In genomic region chr15:72197460-72198409, GRCh38 we compare ENCODE assay signal across 9 cellular contexts. TPM values are rescaled to one million over a fixed set of nuclear protein-coding genes. Genes with fewer than 3 reads are reported as not detected.
DNase-seq lines count a peak whose midpoint lies in the region; ATAC-seq lines count a peak whose summit lies in the region.
"Had no signal": no experiment of that assay in that cellular context is flagged by ENCODE, and none has a peak within 500 bp of the region (broad histone marks: within the 10 kb centered on the region; RNA-seq: fewer than 3 reads in every experiment).

Gene GRAMD2A, minus strand, starts transcription at chr15:72197787.

- H3K4me3 ChIP-seq in adipocyte (ENCODE audit: low read length) (peak within 1 kb of the TSS; percentile 54), iPS DF 6.9 (ENCODE audit: low read length) (peak within 1 kb of the TSS; percentile 28), skeletal muscle tissue (ENCODE audit: low read length in 3 of 3) (peak within 1 kb of the TSS; percentile 43 to 46 (median 45))

- H3K36me3 ChIP-seq in adipocyte (ENCODE audit: control insufficient read depth, insufficient read depth, low read length, severe bottlenecking) (peaks cover 46% of the 10 kb centered on the region), iPS DF 6.9 (ENCODE audit: control insufficient read depth, insufficient read depth, low read length) (peaks cover 39% of the 10 kb centered on the region), skeletal muscle tissue (ENCODE audit: control insufficient read depth in 3 of 3, insufficient read depth in 3 of 3, low read length in 3 of 3) (peaks cover 26 to 38% (median 32%) of the 10 kb centered on the region in 3 donors)

- ATAC-seq in GM18520 (IDR thresholded peaks at IDR 0.05; ENCODE audit: unreplicated experiment) (no peak), GM18867 (IDR thresholded peaks at IDR 0.05; ENCODE audit: unreplicated experiment) (no peak)

- H3K27ac ChIP-seq in iPS DF 6.9 (ENCODE audit: low read length) = no peak within 1 kb of the TSS
- no peak within 1 kb of the TSS for H3K27ac ChIP-seq in skeletal muscle tissue (ENCODE audit: low read depth, low read length)

- DNase-seq in DMS79 treated with DMSO at 0.1 percent for 48 hours (lab: John Stamatoyannopoulos, UW) (peak; percentile 3), DMS79 (lab: John Stamatoyannopoulos, UW) (no peak), NCI-H2196 treated with DMSO at 0.1 percent for 48 hours (lab: John Stamatoyannopoulos, UW; ENCODE audit: unreplicated experiment) (peak; percentile 13), adipocyte (ENCODE audit: low read depth) (peak; percentile 50), iPS DF 6.9 (ENCODE audit: low read depth, low spot score) (no peak)

- no CpG with 5 or more reads among the region's 85 CpGs for WGBS in iPS DF 6.9 (ENCODE audit: insufficient coverage, insufficient read length)

- H3K9ac ChIP-seq in adipocyte (ENCODE audit: low read length) = no peak within 1 kb of the TSS
- H3K9ac ChIP-seq in skeletal muscle tissue (ENCODE audit: low read depth in 1 of 3, low read length in 3 of 3) = peak within 1 kb of the TSS in 2 of 3 donors; percentile 23 to 25

- H3K27me3 ChIP-seq in adipocyte (replicated peaks; ENCODE audit: control insufficient read depth, insufficient read depth, low read length) (no peaks in the 10 kb centered on the region), iPS DF 6.9 (ENCODE audit: control insufficient read depth, insufficient read depth, low read length) (no peaks in the 10 kb centered on the region; the same call in 1 of the 2 replicates), skeletal muscle tissue (ENCODE audit: control insufficient read depth in 3 of 3, insufficient read depth in 3 of 3, low read length in 3 of 3) (peaks cover 0 to 4% (median 3%) of the 10 kb centered on the region in 3 donors)

- H3K4me1 ChIP-seq in adipocyte (ENCODE audit: control insufficient read depth, insufficient read depth, low read length) = peaks cover 27% of the 10 kb centered on the region
- no peaks in the 10 kb centered on the region for H3K4me1 ChIP-seq in iPS DF 6.9 (ENCODE audit: control insufficient read depth, insufficient read depth, low read length)
- peaks cover 36 to 56% (median 38%) of the 10 kb centered on the region in 3 donors for H3K4me1 ChIP-seq in skeletal muscle tissue (ENCODE audit: control insufficient read depth in 3 of 3, insufficient read depth in 3 of 3, low read length in 3 of 3)

- no peaks in the 10 kb centered on the region for H3K9me3 ChIP-seq in adipocyte (ENCODE audit: control insufficient read depth, low read length)
- no peaks in the 10 kb centered on the region for H3K9me3 ChIP-seq in iPS DF 6.9 (ENCODE audit: control insufficient read depth, insufficient read depth, low read length)
- no peaks in the 10 kb centered on the region for H3K9me3 ChIP-seq in skeletal muscle tissue (ENCODE audit: control insufficient read depth in 3 of 3, low read length in 3 of 3)

RNA-seq across cellular contexts. Expression of gene GRAMD2A, which starts in this region (rescaled TPM):
- 2.1 TPM for total RNA-seq in skeletal muscle tissue
- total RNA-seq: activated CD8-positive, alpha-beta memory T cell treated with anti-CD3 and anti-CD28 coated beads for 36 hours had no signal

Comparison
In these comparisons a context has a peak if more than half of its experiments do, and no peak if none do; other contexts are left out.
1. DNase-seq: peak in DMS79 treated with DMSO at 0.1 percent for 48 hours (single experiment), NCI-H2196 treated with DMSO at 0.1 percent for 48 hours (single experiment) and adipocyte (single experiment); none in DMS79 (single experiment) and iPS DF 6.9 (single experiment).
2. Peak in every context shown above with its lines, with median percentiles within 50 percentile points of each other: H3K4me3 ChIP-seq.